Comparison of ENCODE assay signal across 17 cellular contexts in genomic region chr6:130537447-130537846, GRCh38.
A peak's percentile ranks its signal among the peaks of the same experiment; 100 is the strongest.
DNase-seq lines count a peak whose midpoint lies in the region; ATAC-seq lines count a peak whose summit lies in the region.
"Had no signal": no experiment of that assay in that cellular context is flagged by ENCODE, and none has a peak within 500 bp of the region (broad histone marks: within the 10 kb centered on the region; RNA-seq: fewer than 3 reads in every experiment).

No MANE protein-coding gene starts in this region.

- peak; percentile 97 for ATAC-seq in activated naive CD8-positive, alpha-beta T cell treated with anti-CD3 and anti-CD28 coated beads, Interleukin-2, amount 10 ng/mL, durations not matched to agents 7 days and 5 days (ENCODE audit: low read depth)
- ATAC-seq in activated naive CD8-positive, alpha-beta T cell treated with anti-CD3 and anti-CD28 coated beads, Interleukin-2, amount 50 U/mL, for 24 hours = no peak
- ATAC-seq in activated T-helper 17 cell treated with anti-CD3 and anti-CD28 coated beads, Interleukin-2, amount 50 U/mL, for 72 hours (replicated peaks) = peak; percentile 26
- no peak for ATAC-seq in GM18858 (IDR thresholded peaks at IDR 0.05; ENCODE audit: unreplicated experiment)

- peaks cover 11% of the 10 kb centered on the region for H3K4me1 Mint-ChIP-seq in activated CD4-positive, alpha-beta T cell treated with anti-CD3 and anti-CD28 coated beads, Interleukin-2, amount 10 ng/mL, durations not matched to agents 24 days and 14 days
- H3K4me1 Mint-ChIP-seq in activated naive CD8-positive, alpha-beta T cell treated with anti-CD3 and anti-CD28 coated beads, Interleukin-2, amount 10 ng/mL, durations not matched to agents 7 days and 5 days = peaks cover 14% of the 10 kb centered on the region
- peaks cover 5% of the 10 kb centered on the region for H3K4me1 Mint-ChIP-seq in activated naive CD8-positive, alpha-beta T cell treated with anti-CD3 and anti-CD28 coated beads, Interleukin-2, amount 50 U/mL, for 24 hours
- peaks cover 6% of the 10 kb centered on the region for H3K4me1 Mint-ChIP-seq in activated T-helper 17 cell treated with anti-CD3 and anti-CD28 coated beads, Interleukin-2, amount 50 U/mL, for 72 hours
- H3K4me1 Mint-ChIP-seq: CD14-positive monocyte had no signal

- intact Hi-C loops in activated CD4-positive, alpha-beta T cell treated with anti-CD3 and anti-CD28 coated beads, Interleukin-2, amount 10 ng/mL, durations not matched to agents 24 days and 14 days (cut with micrococcal nuclease) = no loop called here

- H3K27ac Mint-ChIP-seq in activated CD4-positive, alpha-beta T cell treated with anti-CD3 and anti-CD28 coated beads, Interleukin-2, amount 10 ng/mL, durations not matched to agents 24 days and 14 days = peak overlapping the region; percentile 3
- peak overlapping the region; percentile 88 for H3K27ac Mint-ChIP-seq in activated naive CD8-positive, alpha-beta T cell treated with anti-CD3 and anti-CD28 coated beads, Interleukin-2, amount 10 ng/mL, durations not matched to agents 7 days and 5 days
- H3K27ac Mint-ChIP-seq in activated naive CD8-positive, alpha-beta T cell treated with anti-CD3 and anti-CD28 coated beads, Interleukin-2, amount 50 U/mL, for 24 hours = no peak overlapping the region
- no peak overlapping the region for H3K27ac Mint-ChIP-seq in activated T-helper 17 cell treated with anti-CD3 and anti-CD28 coated beads, Interleukin-2, amount 50 U/mL, for 72 hours
- H3K27ac Mint-ChIP-seq: CD14-positive monocyte had no signal

- DNase-seq in activated CD4-positive, alpha-beta T cell treated with anti-CD3 and anti-CD28 coated beads, Interleukin-2, amount 10 ng/mL, durations not matched to agents 24 days and 14 days = peak; percentile 66
- DNase-seq in activated CD4-positive, alpha-beta T cell treated with anti-CD3 and anti-CD28 coated beads for 1 hour = no peak
- peak; percentile 45 for DNase-seq in activated naive CD8-positive, alpha-beta T cell treated with anti-CD3 and anti-CD28 coated beads, Interleukin-2, amount 10 ng/mL, durations not matched to agents 7 days and 5 days
- no peak for DNase-seq in activated naive CD8-positive, alpha-beta T cell treated with anti-CD3 and anti-CD28 coated beads, Interleukin-2, amount 50 U/mL, for 24 hours
- no peak for DNase-seq in ACHN
- DNase-seq: BE2C, DMS153, KG1, MM.1S, NCI-H2029, NCI-H446, NCI-H524 treated with DMSO at 0.1 percent for 48 hours, NCI-H774, SIG-M5 had no signal

- H3K27me3 Mint-ChIP-seq in activated CD4-positive, alpha-beta T cell treated with anti-CD3 and anti-CD28 coated beads, Interleukin-2, amount 10 ng/mL, durations not matched to agents 24 days and 14 days = no peaks in the 10 kb centered on the region
- H3K27me3 Mint-ChIP-seq in activated naive CD8-positive, alpha-beta T cell treated with anti-CD3 and anti-CD28 coated beads, Interleukin-2, amount 10 ng/mL, durations not matched to agents 7 days and 5 days = peaks cover 3% of the 10 kb centered on the region
- H3K27me3 Mint-ChIP-seq in activated naive CD8-positive, alpha-beta T cell treated with anti-CD3 and anti-CD28 coated beads, Interleukin-2, amount 50 U/mL, for 24 hours = no peaks in the 10 kb centered on the region
- H3K27me3 Mint-ChIP-seq in activated T-helper 17 cell treated with anti-CD3 and anti-CD28 coated beads, Interleukin-2, amount 50 U/mL, for 72 hours = no peaks in the 10 kb centered on the region

- peaks cover 35% of the 10 kb centered on the region for H3K36me3 Mint-ChIP-seq in activated CD4-positive, alpha-beta T cell treated with anti-CD3 and anti-CD28 coated beads, Interleukin-2, amount 10 ng/mL, durations not matched to agents 24 days and 14 days (ENCODE audit: low read depth)
- H3K36me3 Mint-ChIP-seq in activated naive CD8-positive, alpha-beta T cell treated with anti-CD3 and anti-CD28 coated beads, Interleukin-2, amount 10 ng/mL, durations not matched to agents 7 days and 5 days = peaks cover 37% of the 10 kb centered on the region
- peaks cover 19% of the 10 kb centered on the region for H3K36me3 Mint-ChIP-seq in activated naive CD8-positive, alpha-beta T cell treated with anti-CD3 and anti-CD28 coated beads, Interleukin-2, amount 50 U/mL, for 24 hours (ENCODE audit: low read depth)
- H3K36me3 Mint-ChIP-seq in activated T-helper 17 cell treated with anti-CD3 and anti-CD28 coated beads, Interleukin-2, amount 50 U/mL, for 72 hours (ENCODE audit: low read depth) = no peaks in the 10 kb centered on the region
- H3K36me3 Mint-ChIP-seq: CD14-positive monocyte had no signal

- H3K9me3 Mint-ChIP-seq in activated CD4-positive, alpha-beta T cell treated with anti-CD3 and anti-CD28 coated beads, Interleukin-2, amount 10 ng/mL, durations not matched to agents 24 days and 14 days = peaks cover 34% of the 10 kb centered on the region
- peaks cover 27% of the 10 kb centered on the region for H3K9me3 Mint-ChIP-seq in activated naive CD8-positive, alpha-beta T cell treated with anti-CD3 and anti-CD28 coated beads, Interleukin-2, amount 10 ng/mL, durations not matched to agents 7 days and 5 days
- peaks cover 40% of the 10 kb centered on the region for H3K9me3 Mint-ChIP-seq in activated naive CD8-positive, alpha-beta T cell treated with anti-CD3 and anti-CD28 coated beads, Interleukin-2, amount 50 U/mL, for 24 hours
- peaks cover 17% of the 10 kb centered on the region for H3K9me3 Mint-ChIP-seq in activated T-helper 17 cell treated with anti-CD3 and anti-CD28 coated beads, Interleukin-2, amount 50 U/mL, for 72 hours

- in situ Hi-C loops in ACHN (cut with HindIII; ENCODE audit: low pct_ligation_motif_present, low pct_unique_long_range_greater_than_20kb, low sequenced_read_pairs) = no loop called here

- POLR2A ChIA-PET in activated naive CD8-positive, alpha-beta T cell treated with anti-CD3 and anti-CD28 coated beads, Interleukin-2, amount 10 ng/mL, durations not matched to agents 7 days and 5 days (lab: Charles Lee) = interaction anchor here (2.2 kb wide), 1 partner anchor 38 kb away, joined by 10 read pairs; no protein-coding TSS in a partner anchor

- H3K4me3 Mint-ChIP-seq in activated CD4-positive, alpha-beta T cell treated with anti-CD3 and anti-CD28 coated beads, Interleukin-2, amount 10 ng/mL, durations not matched to agents 24 days and 14 days = no peak overlapping the region
- H3K4me3 Mint-ChIP-seq in activated naive CD8-positive, alpha-beta T cell treated with anti-CD3 and anti-CD28 coated beads, Interleukin-2, amount 10 ng/mL, durations not matched to agents 7 days and 5 days = peak overlapping the region; percentile 2
- no peak overlapping the region for H3K4me3 Mint-ChIP-seq in activated naive CD8-positive, alpha-beta T cell treated with anti-CD3 and anti-CD28 coated beads, Interleukin-2, amount 50 U/mL, for 24 hours
- H3K4me3 Mint-ChIP-seq in activated T-helper 17 cell treated with anti-CD3 and anti-CD28 coated beads, Interleukin-2, amount 50 U/mL, for 72 hours = no peak overlapping the region
- H3K4me3 Mint-ChIP-seq: CD14-positive monocyte had no signal

Comparison
In these comparisons a context has a peak if more than half of its experiments do, and no peak if none do; other contexts are left out.
1. DNase-seq: peak in activated CD4-positive, alpha-beta T cell treated with anti-CD3 and anti-CD28 coated beads, Interleukin-2, amount 10 ng/mL, durations not matched to agents 24 days and 14 days (single experiment) and activated naive CD8-positive, alpha-beta T cell treated with anti-CD3 and anti-CD28 coated beads, Interleukin-2, amount 10 ng/mL, durations not matched to agents 7 days and 5 days (single experiment); none in activated CD4-positive, alpha-beta T cell treated with anti-CD3 and anti-CD28 coated beads for 1 hour (single experiment), activated naive CD8-positive, alpha-beta T cell treated with anti-CD3 and anti-CD28 coated beads, Interleukin-2, amount 50 U/mL, for 24 hours (single experiment) and ACHN (single experiment).
2. H3K27ac Mint-ChIP-seq: peak in activated CD4-positive, alpha-beta T cell treated with anti-CD3 and anti-CD28 coated beads, Interleukin-2, amount 10 ng/mL, durations not matched to agents 24 days and 14 days (single experiment) and activated naive CD8-positive, alpha-beta T cell treated with anti-CD3 and anti-CD28 coated beads, Interleukin-2, amount 10 ng/mL, durations not matched to agents 7 days and 5 days (single experiment); none in activated naive CD8-positive, alpha-beta T cell treated with anti-CD3 and anti-CD28 coated beads, Interleukin-2, amount 50 U/mL, for 24 hours (single experiment) and activated T-helper 17 cell treated with anti-CD3 and anti-CD28 coated beads, Interleukin-2, amount 50 U/mL, for 72 hours (single experiment).
3. ATAC-seq: peak in activated naive CD8-positive, alpha-beta T cell treated with anti-CD3 and anti-CD28 coated beads, Interleukin-2, amount 10 ng/mL, durations not matched to agents 7 days and 5 days (single experiment) and activated T-helper 17 cell treated with anti-CD3 and anti-CD28 coated beads, Interleukin-2, amount 50 U/mL, for 72 hours (single experiment); none in activated naive CD8-positive, alpha-beta T cell treated with anti-CD3 and anti-CD28 coated beads, Interleukin-2, amount 50 U/mL, for 24 hours (single experiment) and GM18858 (single experiment).